8 cellular contexts compared by ENCODE assay signal in genomic region chr3:185176756-185177359, GRCh38. TPM values are rescaled to one million over a fixed set of nuclear protein-coding genes. Genes with fewer than 3 reads are reported as not detected.
A peak's percentile ranks its signal among the peaks of the same experiment; 100 is the strongest.
DNase-seq lines count a peak whose midpoint lies in the region; ATAC-seq and TF ChIP-seq lines count a peak whose summit lies in the region.

No MANE protein-coding gene starts in this region.

- no peak for ATAC-seq in natural killer cell
- ATAC-seq in natural killer cell treated with Interleukin-12 subunit alpha and Interleukin-12 subunit beta and Interleukin-15 and Interleukin-18, amount 100 ng/mL, for 72 hours: no peak
- no peak for ATAC-seq in activated B cell treated with CpG ODN at 0.5 μM for 24 hours (ENCODE audit: low read depth)

- H3K36me3 Mint-ChIP-seq in natural killer cell: no peaks in the 10 kb centered on the region
- H3K36me3 Mint-ChIP-seq in natural killer cell treated with Interleukin-12 subunit alpha and Interleukin-12 subunit beta and Interleukin-15 and Interleukin-18, amount 100 ng/mL, for 72 hours: no peaks in the 10 kb centered on the region
- H3K36me3 Mint-ChIP-seq in activated B cell treated with CpG ODN at 0.5 μM for 24 hours (ENCODE audit: low read depth): no peaks in the 10 kb centered on the region

- 17 to 20% methylated on average over 10 of the region's 10 CpGs for WGBS in lower leg skin, 2 donors

- no peak overlapping the region for H3K4me3 ChIP-seq in lower leg skin (ENCODE audit: low read depth, poor library complexity, severe bottlenecking)

- no peaks in the 10 kb centered on the region for H3K27me3 Mint-ChIP-seq in natural killer cell (ENCODE audit: low read depth in 2 of 2)
- peaks cover 2 to 7% of the 10 kb centered on the region in 2 donors for H3K27me3 Mint-ChIP-seq in natural killer cell treated with Interleukin-12 subunit alpha and Interleukin-12 subunit beta and Interleukin-15 and Interleukin-18, amount 100 ng/mL, for 72 hours
- peaks cover 2% of the 10 kb centered on the region for H3K27me3 Mint-ChIP-seq in activated B cell treated with CpG ODN at 0.5 μM for 24 hours

- H3K4me3 Mint-ChIP-seq in natural killer cell: no peak overlapping the region
- H3K4me3 Mint-ChIP-seq in natural killer cell treated with Interleukin-12 subunit alpha and Interleukin-12 subunit beta and Interleukin-15 and Interleukin-18, amount 100 ng/mL, for 72 hours: no peak overlapping the region
- H3K4me3 Mint-ChIP-seq in activated B cell treated with CpG ODN at 0.5 μM for 24 hours: no peak overlapping the region

- H3K9me3 Mint-ChIP-seq in natural killer cell (no peaks in the 10 kb centered on the region), activated B cell treated with CpG ODN at 0.5 μM for 24 hours (no peaks in the 10 kb centered on the region)
- no peaks in the 10 kb centered on the region for H3K9me3 Mint-ChIP-seq in natural killer cell treated with Interleukin-12 subunit alpha and Interleukin-12 subunit beta and Interleukin-15 and Interleukin-18, amount 100 ng/mL, for 72 hours

- CTCF ChIA-PET in activated B cell treated with CpG ODN at 0.5 μM for 24 hours (lab: Charles Lee): interaction anchor here (0.6 to 1.8 kb wide), 12 partner anchors 9 to 616 kb away, joined by 3 to 13 read pairs (median 4); no protein-coding TSS in a partner anchor

- intact Hi-C loops in natural killer cell (cut with micrococcal nuclease) (no loop called here), activated B cell treated with CpG ODN at 0.5 μM for 24 hours (cut with micrococcal nuclease) (loop anchor here (1.0 kb wide), 3 partner anchors 131 to 616 kb away; partner anchors contain the start of gene EPHB3), head of caudate nucleus (cut with DNase I) (loop anchor here (10.0 kb wide), 1 partner anchor 302 kb away; no protein-coding TSS in a partner anchor), lower leg skin (cut with DNase I; ENCODE audit: low total_unique reads) (loop anchor here (10.0 kb wide), 1 partner anchor 292 kb away; no protein-coding TSS in a partner anchor)

- TF ChIP-seq CTCF in natural killer cell (IDR thresholded peaks at IDR 0.05) (peak; percentile 78), activated B cell treated with CpG ODN at 0.5 μM for 24 hours (IDR thresholded peaks at IDR 0.05) (peak; percentile 89), lower leg skin (IDR thresholded peaks at IDR 0.05) (no peak)

- H3K4me1 Mint-ChIP-seq in natural killer cell: no peaks in the 10 kb centered on the region
- H3K4me1 Mint-ChIP-seq in natural killer cell treated with Interleukin-12 subunit alpha and Interleukin-12 subunit beta and Interleukin-15 and Interleukin-18, amount 100 ng/mL, for 72 hours (ENCODE audit: low read depth in 2 of 2): peaks cover 0 to 2% of the 10 kb centered on the region in 2 donors
- peaks cover 12% of the 10 kb centered on the region for H3K4me1 Mint-ChIP-seq in activated B cell treated with CpG ODN at 0.5 μM for 24 hours

- no peak for TF ChIP-seq POLR2A in lower leg skin (IDR thresholded peaks at IDR 0.05)

- POLR2A ChIA-PET in activated B cell treated with CpG ODN at 0.5 μM for 24 hours (lab: Charles Lee): no interaction called here

- DNase-seq in natural killer cell (no peak), NCI-H128 (lab: John Stamatoyannopoulos, UW; ENCODE audit: unreplicated experiment) (peak; percentile 18), activated B cell treated with CpG ODN at 0.5 μM for 24 hours (no peak), head of caudate nucleus (peak in 34 of 42 donors; percentile 9 to 83 (median 58)), lower leg skin (ENCODE audit: low spot score in 2 of 2) (no peak)
- no peak for DNase-seq in natural killer cell treated with Interleukin-12 subunit alpha and Interleukin-12 subunit beta and Interleukin-15 and Interleukin-18, amount 100 ng/mL, for 72 hours (ENCODE audit: low spot score)
- peak; percentile 9 for DNase-seq in stimulated activated CD4-positive, alpha-beta T cell treated with anti-CD3 and anti-CD28 coated beads, Interleukin-12 subunit alpha, Interleukin-12 subunit beta, amount 100 ng/mL, for 4 hours
- no peak for DNase-seq in central memory CD4-positive, alpha-beta T cell

- H3K27ac Mint-ChIP-seq in natural killer cell (no peak overlapping the region), activated B cell treated with CpG ODN at 0.5 μM for 24 hours (no peak overlapping the region)
- H3K27ac Mint-ChIP-seq in natural killer cell treated with Interleukin-12 subunit alpha and Interleukin-12 subunit beta and Interleukin-15 and Interleukin-18, amount 100 ng/mL, for 72 hours: no peak overlapping the region

RNA-seq across cellular contexts. Expression of gene C3orf70, which starts 24.0 kb away (rescaled TPM):
- total RNA-seq in natural killer cell (under 1 TPM; 0.05 to 0.07 (median 0.05) TPM), activated B cell treated with CpG ODN at 0.5 μM for 24 hours (not detected in 2 replicates), lower leg skin (1 to 10 TPM in 3 of 4 donors, under 1 TPM in 1; 0.84 to 5.5 (median 4.3) TPM)
- total RNA-seq in natural killer cell treated with Interleukin-12 subunit alpha and Interleukin-12 subunit beta and Interleukin-15 and Interleukin-18, amount 100 ng/mL, for 72 hours: under 1 TPM; 0.06 to 0.17 TPM

Comparison
In these comparisons a context has a peak if more than half of its experiments do, and no peak if none do; other contexts are left out.
1. DNase-seq: peak in NCI-H128 (single experiment), head of caudate nucleus (34 of 42) and stimulated activated CD4-positive, alpha-beta T cell treated with anti-CD3 and anti-CD28 coated beads, Interleukin-12 subunit alpha, Interleukin-12 subunit beta, amount 100 ng/mL, for 4 hours (single experiment); none in natural killer cell (single experiment), natural killer cell treated with Interleukin-12 subunit alpha and Interleukin-12 subunit beta and Interleukin-15 and Interleukin-18, amount 100 ng/mL, for 72 hours (single experiment), activated B cell treated with CpG ODN at 0.5 μM for 24 hours (single experiment), central memory CD4-positive, alpha-beta T cell (single experiment) and lower leg skin (0 of 2).
2. CTCF ChIP-seq: peak in natural killer cell (single experiment) and activated B cell treated with CpG ODN at 0.5 μM for 24 hours (single experiment); none in lower leg skin (0 of 3).